Comparison of ENCODE assay signal across 28 cellular contexts in genomic region chr15:79775821-79776220, GRCh38.
"Had no signal": no experiment of that assay in that cellular context is flagged by ENCODE, and none has a peak within 500 bp of the region (broad histone marks: within the 10 kb centered on the region; RNA-seq: fewer than 3 reads in every experiment).

No MANE protein-coding gene starts in this region.

- ATAC-seq: effector memory CD8-positive, alpha-beta T cell; esophagus mucosa; gastrocnemius medialis; heart right ventricle; left cardiac atrium; left lung; left ventricle myocardium superior; lower lobe of right lung; mucosa of descending colon; naive thymus-derived CD8-positive, alpha-beta T cell had no signal

- H3K9me3 ChIP-seq: gastrocnemius medialis, left lung, lower lobe of right lung, mucosa of descending colon had no signal

- FAIRE-seq: endometrium, islet of Langerhans, keratinocyte had no signal

- H3K27ac ChIP-seq: coronary artery, dorsolateral prefrontal cortex, epithelial cell of prostate, esophagus squamous epithelium, gastrocnemius medialis, heart right ventricle, left lung, lower lobe of right lung had no signal

- H3K36me3 ChIP-seq: esophagus squamous epithelium, gastrocnemius medialis, heart right ventricle, left lung, lower lobe of right lung had no signal

- H3K4me3 ChIP-seq: coronary artery, dorsolateral prefrontal cortex, esophagus squamous epithelium, gastrocnemius medialis, heart right ventricle, left lung, lower lobe of right lung, mucosa of descending colon had no signal

- H3K27me3 ChIP-seq: gastrocnemius medialis, heart right ventricle had no signal

- DNase-seq: dermis blood vessel endothelial cell; dorsolateral prefrontal cortex; effector CD4-positive, alpha-beta T cell; effector memory CD8-positive, alpha-beta T cell; endodermal cell; erythroblast; esophagus squamous epithelium; foreskin fibroblast; foreskin melanocyte; gastrocnemius medialis; glutamatergic neuron; head of caudate nucleus; heart right ventricle; hippocampal formation; left cardiac atrium; left lung; left ventricle myocardium superior; lower lobe of right lung; mesenchymal stem cell; naive B cell; naive thymus-derived CD8-positive, alpha-beta T cell had no signal

- H3K4me1 ChIP-seq: esophagus squamous epithelium, gastrocnemius medialis, heart right ventricle, left lung, lower lobe of right lung had no signal
